9 cellular contexts compared by ENCODE assay signal in genomic region chr1:42682484-42682738, GRCh38. TPM values are rescaled to one million over a fixed set of nuclear protein-coding genes. Genes with fewer than 3 reads are reported as not detected.
DNase-seq lines count a peak whose midpoint lies in the region; ATAC-seq and TF ChIP-seq lines count a peak whose summit lies in the region.
"Not testable (repeated sequence)": the region's sequence is repeated elsewhere in the genome, so short reads cannot be mapped to it uniquely, and the experiment has no call there.
"Had no signal": no experiment of that assay in that cellular context is flagged by ENCODE, and none has a peak within 500 bp of the region (broad histone marks: within the 10 kb centered on the region; RNA-seq: fewer than 3 reads in every experiment).

No MANE protein-coding gene starts in this region.

- not testable (repeated sequence) for H3K27me3 ChIP-seq in Caco-2 (replicated peaks; ENCODE audit: control insufficient read depth, insufficient read depth, low read length); heart left ventricle; stomach smooth muscle (ENCODE audit: control insufficient read depth in 1 of 2, insufficient read depth in 2 of 2, low read length in 2 of 2)

- H3K27ac ChIP-seq in VCaP (peak overlapping the region; percentile 96), heart left ventricle (peak overlapping the region; percentile 86 to 100 (median 95)), stomach smooth muscle (ENCODE audit: low read length) (peak overlapping the region; percentile 91)

- WGBS in heart left ventricle, 4 donors = 0 to 1% (median 0%) methylated on average over 8 to 33 of the region's 33 CpGs; no CpG with 5 or more reads in 1 of the 4 donors

- POLR2A ChIA-PET in Caco-2 (lab: Charles Lee) (interaction anchor here (0.6 to 2.7 kb wide), 8 partner anchors 8 to 219 kb away, joined by 4 to 20 read pairs (median 10); partner anchors contain the start of genes C1orf50, CCDC30, P3H1 and PPIH), MCF 10A (lab: Yijun Ruan, JAX) (interaction anchor here (0.6 to 6.8 kb wide), 31 partner anchors 9 to 1367 kb away, joined by 3 to 104 read pairs (median 5); partner anchors contain the start of genes C1orf50, CLDN19, ERMAP and P3H1)

- H3K4me1 ChIP-seq in Caco-2 = peaks cover 27% of the 10 kb centered on the region
- peaks cover 21 to 59% (median 49%) of the 10 kb centered on the region in 12 donors for H3K4me1 ChIP-seq in heart left ventricle
- H3K4me1 ChIP-seq in stomach smooth muscle (ENCODE audit: control insufficient read depth, insufficient read depth, low read length) = peaks cover 37% of the 10 kb centered on the region

- H3K27me3 Mint-ChIP-seq in Caco-2 (ENCODE audit: insufficient read depth, unreplicated experiment); MCF 10A (ENCODE audit: insufficient read depth, unreplicated experiment); naive B cell: not testable (repeated sequence)

- intact Hi-C loops in Caco-2 (cut with micrococcal nuclease; ENCODE audit: unreplicated experiment) (loop anchor here (1.0 kb wide), 1 partner anchor 24 kb away; the partner anchor contains the start of gene PPIH), MCF 10A (cut with micrococcal nuclease) (loop anchor here (2.0 to 10.0 kb wide), 2 partner anchors 24 to 1188 kb away; partner anchors contain the start of gene PPIH), heart left ventricle (cut with DNase I) (loop anchor here in 8 of 10 donors (1.0 to 10.0 kb wide), 9 partner anchors 24 to 508 kb away; partner anchors contain the start of genes C1orf50 (in 6 of the 8), P3H1 (in 6 of the 8), FOXJ3 (in 3 of the 8) and PPIH (in 2 of the 8))

- BruUV-seq in Caco-2 (replicated peaks; lab: Mats Ljungman, UMichigan); MCF 10A (replicated peaks; lab: Mats Ljungman, UMichigan): not testable (repeated sequence)

- not testable (repeated sequence) for DNase-seq in Caco-2; MCF 10A (ENCODE audit: unreplicated experiment); heart left ventricle; naive B cell

- CTCF ChIA-PET in Caco-2 (lab: Charles Lee) (interaction anchor here (0.6 to 1.5 kb wide), 4 partner anchors 10 to 47 kb away, joined by 3 to 5 read pairs (median 4); partner anchors contain the start of gene PPIH), MCF 10A (lab: Yijun Ruan, JAX) (interaction anchor here (0.9 to 2.4 kb wide), 3 partner anchors 9 to 75 kb away, joined by 3 to 7 read pairs (median 7); no protein-coding TSS in a partner anchor)

- TF ChIP-seq CTCF in Caco-2 (IDR thresholded peaks at IDR 0.05; ENCODE audit: insufficient read depth in 1 of 2, low read depth in 1 of 2, low read length in 1 of 2, severe bottlenecking in 1 of 2, unreplicated experiment in 1 of 2); VCaP (conservative IDR thresholded peaks at IDR 0.05); MCF 10A (IDR thresholded peaks at IDR 0.05; ENCODE audit: unreplicated experiment); heart left ventricle (IDR thresholded peaks at IDR 0.05): not testable (repeated sequence)

- TF ChIP-seq POLR2A in heart left ventricle (IDR thresholded peaks at IDR 0.05) = not testable (repeated sequence)

- peak overlapping the region; percentile 66 for H3K4me3 ChIP-seq in Caco-2 (ENCODE audit: low read depth, low read length)
- H3K4me3 ChIP-seq in heart left ventricle = peak overlapping the region; percentile 64 to 99 (median 85)
- H3K4me3 ChIP-seq in stomach smooth muscle (ENCODE audit: low read length in 2 of 2) = peak overlapping the region in 1 of 2 donors; percentile 92

- H3K27ac Mint-ChIP-seq in Caco-2 (ENCODE audit: unreplicated experiment) = peak overlapping the region; percentile 97
- H3K27ac Mint-ChIP-seq in MCF 10A (ENCODE audit: low read depth, unreplicated experiment) = peak overlapping the region; percentile 98
- H3K27ac Mint-ChIP-seq in naive B cell = peak overlapping the region; percentile 98 to 100 (median 100)

- ATAC-seq in GM21737 (IDR thresholded peaks at IDR 0.05; ENCODE audit: unreplicated experiment) (peak; percentile 17), HG03354 (IDR thresholded peaks at IDR 0.05; ENCODE audit: poor library complexity, severe bottlenecking, unreplicated experiment) (peak; percentile 13), heart left ventricle (peak in 1 of 4 donors; percentile 17), naive B cell (ENCODE audit: low read depth in 2 of 2) (peak; percentile 7 to 8)

- not testable (repeated sequence) for H3K36me3 ChIP-seq in Caco-2 (ENCODE audit: control insufficient read depth, insufficient read depth, low read length); stomach smooth muscle (ENCODE audit: control insufficient read depth in 2 of 2, insufficient read depth in 2 of 2, low read length in 2 of 2)
- peaks cover 0 to 20% (median 3%) of the 10 kb centered on the region in 9 donors for H3K36me3 ChIP-seq in heart left ventricle

- peak overlapping the region; percentile 77 for H3K4me3 Mint-ChIP-seq in Caco-2 (ENCODE audit: unreplicated experiment)
- H3K4me3 Mint-ChIP-seq in MCF 10A (ENCODE audit: unreplicated experiment) = peak overlapping the region; percentile 89
- peak overlapping the region; percentile 95 to 100 (median 98) for H3K4me3 Mint-ChIP-seq in naive B cell

- peaks cover 28% of the 10 kb centered on the region for H3K4me1 Mint-ChIP-seq in Caco-2 (ENCODE audit: low read depth, unreplicated experiment)
- peaks cover 36% of the 10 kb centered on the region for H3K4me1 Mint-ChIP-seq in MCF 10A (ENCODE audit: insufficient read depth, unreplicated experiment)
- peaks cover 31 to 62% (median 54%) of the 10 kb centered on the region in 3 donors for H3K4me1 Mint-ChIP-seq in naive B cell

- not testable (repeated sequence) for H3K9me3 Mint-ChIP-seq in Caco-2 (ENCODE audit: unreplicated experiment); MCF 10A (ENCODE audit: unreplicated experiment); naive B cell

- H3K9ac ChIP-seq in stomach smooth muscle (ENCODE audit: low read length in 2 of 2) = peak overlapping the region in 1 of 2 donors; percentile 29

- H3K36me3 Mint-ChIP-seq in Caco-2 (ENCODE audit: insufficient read depth, unreplicated experiment) (peaks cover 48% of the 10 kb centered on the region), MCF 10A (ENCODE audit: insufficient read depth, unreplicated experiment) (peaks cover 48% of the 10 kb centered on the region), naive B cell (peaks cover 11 to 12% of the 10 kb centered on the region in 2 donors)

- not testable (repeated sequence) for H3K9me3 ChIP-seq in Caco-2; heart left ventricle; stomach smooth muscle (ENCODE audit: control insufficient read depth in 2 of 2, low read length in 2 of 2)

RNA-seq across cellular contexts. Expression of gene YBX1, which starts 0.2 kb away (rescaled TPM):
- total RNA-seq in Caco-2 (2022) (567 and 622 TPM in 2 replicates), MCF 10A (2022) (1,134 and 1,200 TPM in 2 replicates), heart left ventricle (1,000 to 10,000 TPM in 1 of 9 donors, 100 to 1,000 TPM in 8; 663 to 1,139 (median 788) TPM)
- polyA plus RNA-seq in heart left ventricle (1,000 to 10,000 TPM in 1 of 2 donors, 100 to 1,000 TPM in 1; 638 to 1,226 TPM), naive B cell (ENCODE audit: low read depth in 6 of 6) (100 to 1,000 TPM in 5 of 6 donors, 10 to 100 TPM in 1; 88.9 to 117 (median 110) TPM)

RNA-seq across cellular contexts. Expression of gene PPIH, which starts 24.2 kb away (rescaled TPM):
- total RNA-seq in Caco-2 (2022) = 54.7 and 58.2 TPM in 2 replicates
- 52.4 and 55.9 TPM in 2 replicates for total RNA-seq in MCF 10A (2022)
- total RNA-seq in heart left ventricle = 10 to 100 TPM; 16.9 to 28.6 (median 19.4) TPM
- polyA plus RNA-seq in heart left ventricle = 10 to 100 TPM; 25.6 to 30.9 TPM
- 10 to 100 TPM; 54.1 to 86.8 (median 72.1) TPM for polyA plus RNA-seq in naive B cell (ENCODE audit: low read depth in 6 of 6)

RNA-seq across cellular contexts. Expression of gene CLDN19, which starts 57.6 kb away (rescaled TPM):
- total RNA-seq in Caco-2 (2022) = 2.9 and 4.0 TPM in 2 replicates
- not detected in 2 replicates for total RNA-seq in MCF 10A (2022)
- under 1 TPM in 1 of 9 donors, not detected in 8; 0.11 TPM for total RNA-seq in heart left ventricle
- polyA plus RNA-seq in heart left ventricle = under 1 TPM in 1 of 2 donors, not detected in 1; 0.01 TPM
- under 1 TPM in 1 of 6 donors, not detected in 5; 0.11 TPM for polyA plus RNA-seq in naive B cell (ENCODE audit: low read depth in 6 of 6)
- total RNA-seq: glomerular endothelial cell had no signal
